Comparison of ENCODE assay signal across 17 cellular contexts in the genomic region with DNA sequence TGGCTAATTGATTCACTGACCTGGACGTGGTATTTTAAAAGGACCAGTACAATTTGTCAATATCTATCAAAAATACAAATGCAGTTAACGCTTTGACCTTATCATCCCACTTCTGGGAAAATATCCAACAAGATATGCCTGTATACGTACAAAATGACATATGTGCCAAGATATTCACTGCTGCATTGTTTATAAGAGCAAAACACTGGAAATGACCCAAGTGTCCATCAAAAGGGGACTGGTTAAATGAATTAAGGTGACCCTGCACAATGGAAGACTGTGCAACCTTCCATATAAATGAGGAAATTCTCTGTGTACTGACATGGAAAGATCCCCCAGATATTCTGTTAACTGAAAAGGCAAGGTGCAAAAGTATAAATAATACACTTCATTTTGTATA. TPM values are rescaled to one million over a fixed set of nuclear protein-coding genes. Genes with fewer than 3 reads are reported as not detected.
DNase-seq lines count a peak whose midpoint lies in the region; ATAC-seq and TF ChIP-seq lines count a peak whose summit lies in the region.
"Had no signal": no experiment of that assay in that cellular context is flagged by ENCODE, and none has a peak within 500 bp of the region (broad histone marks: within the 10 kb centered on the region; RNA-seq: fewer than 3 reads in every experiment).

No MANE protein-coding gene starts in this region.

- H4K20me1 ChIP-seq in OCI-LY7 (ENCODE audit: insufficient read depth, low read length), result peaks cover 5% of the 10 kb centered on the region

- H3K27me3 ChIP-seq in skeletal muscle satellite cell (ENCODE audit: control insufficient read depth, insufficient read depth, low read length) (no peaks in the 10 kb centered on the region), Caco-2 (replicated peaks; ENCODE audit: control insufficient read depth, insufficient read depth, low read length) (no peaks in the 10 kb centered on the region)
- H3K27me3 ChIP-seq: SJSA1 had no signal

- H3K9me3 Mint-ChIP-seq in HFFc6, result no peaks in the 10 kb centered on the region
- H3K9me3 Mint-ChIP-seq in Caco-2 (ENCODE audit: unreplicated experiment), result no peaks in the 10 kb centered on the region

- H3K27ac Mint-ChIP-seq in HFFc6, result peak overlapping the region; percentile 60
- no peak overlapping the region for H3K27ac Mint-ChIP-seq in Caco-2 (ENCODE audit: unreplicated experiment)

- H3K27ac ChIP-seq in OCI-LY7 (ENCODE audit: low read depth, low read length, poor library complexity, severe bottlenecking), result no peak overlapping the region
- H3K27ac ChIP-seq: C4-2B, SJSA1 had no signal

- POLR2A ChIA-PET in OCI-LY7 (lab: Charles Lee), result interaction anchor here (0.6 to 1.8 kb wide), 11 partner anchors 9 to 144 kb away, joined by 3 to 10 read pairs (median 5); partner anchors contain the start of gene TRAM2
- POLR2A ChIA-PET in Caco-2 (lab: Charles Lee), result no interaction called here

- DNase-seq in HFFc6 (no peak), OCI-LY7 (ENCODE audit: low spot score) (no peak), fibroblast of the aortic adventitia (ENCODE audit: low read depth) (peak; percentile 56), Caco-2 (no peak), NCI-H345 treated with DMSO at 0.1 percent for 48 hours (lab: John Stamatoyannopoulos, UW; ENCODE audit: unreplicated experiment) (no peak)
- DNase-seq: AML-193, DMS79, KBM-7, NCI-H1417, NCI-H187, NCI-H2107, NCI-H510A treated with DMSO at 0.1 percent for 48 hours, NCI-H774 had no signal

- peaks cover 59% of the 10 kb centered on the region for H3K36me3 Mint-ChIP-seq in HFFc6 (ENCODE audit: low read depth)
- peaks cover 25% of the 10 kb centered on the region for H3K36me3 Mint-ChIP-seq in Caco-2 (ENCODE audit: insufficient read depth, unreplicated experiment)

- H3K27me3 Mint-ChIP-seq in HFFc6 (ENCODE audit: insufficient read depth), result peaks cover 8% of the 10 kb centered on the region
- H3K27me3 Mint-ChIP-seq in Caco-2 (ENCODE audit: insufficient read depth, unreplicated experiment), result no peaks in the 10 kb centered on the region

- intact Hi-C loops in OCI-LY7 (cut with micrococcal nuclease; ENCODE audit: unreplicated experiment), result no loop called here
- intact Hi-C loops in Caco-2 (cut with micrococcal nuclease; ENCODE audit: unreplicated experiment), result no loop called here

- peak overlapping the region; percentile 18 for H3K9ac ChIP-seq in skeletal muscle satellite cell (ENCODE audit: low read depth, low read length)

- H3K4me1 Mint-ChIP-seq in HFFc6 (ENCODE audit: low read depth) (peaks cover 93% of the 10 kb centered on the region), Caco-2 (ENCODE audit: low read depth, unreplicated experiment) (peaks cover 40% of the 10 kb centered on the region)

- CTCF ChIA-PET in OCI-LY7 (lab: Charles Lee; ENCODE audit: unreplicated experiment) (no interaction called here), Caco-2 (lab: Charles Lee) (no interaction called here)

- BruUV-seq in OCI-LY7 (replicated peaks; lab: Mats Ljungman, UMichigan) (no TSS peak), Caco-2 (replicated peaks; lab: Mats Ljungman, UMichigan) (no TSS peak)

- no peak for ATAC-seq in HG03565 (IDR thresholded peaks at IDR 0.05; ENCODE audit: unreplicated experiment)

- peaks cover 42% of the 10 kb centered on the region for H3K36me3 ChIP-seq in OCI-LY7 (ENCODE audit: insufficient read depth, low read length)
- peaks cover 67% of the 10 kb centered on the region for H3K36me3 ChIP-seq in skeletal muscle satellite cell (ENCODE audit: insufficient read depth, low read length)
- no peaks in the 10 kb centered on the region; the same call in 1 of the 2 replicates for H3K36me3 ChIP-seq in Caco-2 (ENCODE audit: control insufficient read depth, insufficient read depth, low read length)

- H3K4me3 Mint-ChIP-seq in HFFc6 (no peak overlapping the region), Caco-2 (ENCODE audit: unreplicated experiment) (no peak overlapping the region)

- H3K4me2 ChIP-seq in OCI-LY7 (ENCODE audit: low read length) (peak overlapping the region; percentile 65), skeletal muscle satellite cell (ENCODE audit: low read length) (peak overlapping the region; percentile 20)

- H2AFZ ChIP-seq in OCI-LY7 (ENCODE audit: low read length), result no peak overlapping the region

- H3K4me3 ChIP-seq in OCI-LY7 (ENCODE audit: low read depth, low read length, poor library complexity, severe bottlenecking), result no peak overlapping the region
- H3K4me3 ChIP-seq in fibroblast of the aortic adventitia (ENCODE audit: low read depth, low read length), result no peak overlapping the region
- no peak overlapping the region for H3K4me3 ChIP-seq in skeletal muscle satellite cell (ENCODE audit: low read length)
- no peak overlapping the region for H3K4me3 ChIP-seq in Caco-2 (ENCODE audit: low read depth, low read length)
- H3K4me3 ChIP-seq: SJSA1 had no signal

- no peaks in the 10 kb centered on the region for H3K9me2 ChIP-seq in OCI-LY7 (ENCODE audit: insufficient read depth, low read length)

- peaks cover 93% of the 10 kb centered on the region for H3K79me2 ChIP-seq in OCI-LY7 (ENCODE audit: insufficient read depth, low read depth, low read length)

- H3K4me1 ChIP-seq in OCI-LY7 (ENCODE audit: insufficient read depth, low read length, poor library complexity, severe bottlenecking) (peaks cover 56% of the 10 kb centered on the region), skeletal muscle satellite cell (ENCODE audit: control insufficient read depth, insufficient read depth, low read length) (peaks cover 91% of the 10 kb centered on the region), Caco-2 (peaks cover 56% of the 10 kb centered on the region)

- no peak for TF ChIP-seq CTCF in HFFc6 (IDR thresholded peaks at IDR 0.05)
- TF ChIP-seq CTCF in OCI-LY7 (conservative IDR thresholded peaks at IDR 0.05; ENCODE audit: low read length), result no peak
- no peak for TF ChIP-seq CTCF in fibroblast of the aortic adventitia (IDR thresholded peaks at IDR 0.05; ENCODE audit: insufficient read depth, low read length)
- no peak for TF ChIP-seq CTCF in Caco-2 (IDR thresholded peaks at IDR 0.05; ENCODE audit: insufficient read depth in 1 of 2, low read depth in 1 of 2, low read length in 1 of 2, severe bottlenecking in 1 of 2, unreplicated experiment in 1 of 2)

- H3K9me3 ChIP-seq in OCI-LY7 (ENCODE audit: low read length), result no peaks in the 10 kb centered on the region
- H3K9me3 ChIP-seq in skeletal muscle satellite cell (replicated peaks; ENCODE audit: low read length), result no peaks in the 10 kb centered on the region
- H3K9me3 ChIP-seq in Caco-2, result no peaks in the 10 kb centered on the region
- H3K9me3 ChIP-seq: SJSA1 had no signal

RNA-seq across cellular contexts. Expression of gene TRAM2, which starts 13.9 kb away (rescaled TPM):
- 100 to 1,000 TPM; 191 to 235 (median 215) TPM for total RNA-seq in HFFc6 (2021; fragmentation: NEBNext Ultra II Directional; extraction: Animal tissue kit (Norgen Biotek cat#: 25700))
- 16.3 and 19.3 TPM in 2 replicates for total RNA-seq in OCI-LY7 (2014; rRNA removed; shearing (Covaris generic))
- total RNA-seq in OCI-LY7 (2022), result 34.9 and 38.2 TPM in 2 replicates
- 82.1 and 128 TPM in 2 replicates for total RNA-seq in fibroblast of the aortic adventitia (ENCODE audit: low replicate concordance)
- 117 and 131 TPM in 2 replicates for total RNA-seq in skeletal muscle satellite cell (2012; rRNA removed)
- total RNA-seq in Caco-2 (2022), result 63.8 and 71.6 TPM in 2 replicates
